ENCODE assay signal across 10 cellular contexts in genomic region chr2:122651236-122651635, GRCh38.
"Had no signal": no experiment of that assay in that cellular context is flagged by ENCODE, and none has a peak within 500 bp of the region (broad histone marks: within the 10 kb centered on the region; RNA-seq: fewer than 3 reads in every experiment).

No MANE protein-coding gene starts in this region.

- H3K27ac ChIP-seq: GM23248, HL-60, KMS-11 had no signal

- H3K4me3 ChIP-seq: GM23248, HAP-1 had no signal

- H3K4me1 ChIP-seq: HAP-1 had no signal

- H2AFZ ChIP-seq: GM23248 had no signal

- DNase-seq: GM23248, GOT3, H7, HFFc6, KBM-7 had no signal

- H3K9ac ChIP-seq: GM23248, KMS-11 had no signal

- H3K4me2 ChIP-seq: KMS-11 had no signal

- H3K9me3 ChIP-seq: HAP-1 had no signal

- H3K36me3 ChIP-seq: HAP-1 had no signal

- FAIRE-seq: HTR-8/SVneo had no signal

- ATAC-seq: HCT116 had no signal
